1 cellular context compared by ENCODE assay signal in genomic region chr2:44398243-44398897, GRCh38.
TF ChIP-seq lines count a peak whose summit lies in the region.

No MANE protein-coding gene starts in this region.

TF ChIP-seq in GM12878, 131 proteins besides CTCF, POLR2A, EP300 and RAD21 (continued from another document):
- TF ChIP-seq PKNOX1 (IDR thresholded peaks at IDR 0.05) (no peak), GABPA (IDR thresholded peaks at IDR 0.05; ENCODE audit: low read depth) (no peak), MLLT1 (IDR thresholded peaks at IDR 0.05) (no peak), E2F4 (IDR thresholded peaks at IDR 0.05; ENCODE audit: low read depth, low read length) (no peak), RBBP5 (conservative IDR thresholded peaks at IDR 0.05) (no peak), STAT3 (IDR thresholded peaks at IDR 0.05; ENCODE audit: low read depth, low read length) (no peak)
